Comparison of ENCODE assay signal across 1 cellular context in the genomic region with DNA sequence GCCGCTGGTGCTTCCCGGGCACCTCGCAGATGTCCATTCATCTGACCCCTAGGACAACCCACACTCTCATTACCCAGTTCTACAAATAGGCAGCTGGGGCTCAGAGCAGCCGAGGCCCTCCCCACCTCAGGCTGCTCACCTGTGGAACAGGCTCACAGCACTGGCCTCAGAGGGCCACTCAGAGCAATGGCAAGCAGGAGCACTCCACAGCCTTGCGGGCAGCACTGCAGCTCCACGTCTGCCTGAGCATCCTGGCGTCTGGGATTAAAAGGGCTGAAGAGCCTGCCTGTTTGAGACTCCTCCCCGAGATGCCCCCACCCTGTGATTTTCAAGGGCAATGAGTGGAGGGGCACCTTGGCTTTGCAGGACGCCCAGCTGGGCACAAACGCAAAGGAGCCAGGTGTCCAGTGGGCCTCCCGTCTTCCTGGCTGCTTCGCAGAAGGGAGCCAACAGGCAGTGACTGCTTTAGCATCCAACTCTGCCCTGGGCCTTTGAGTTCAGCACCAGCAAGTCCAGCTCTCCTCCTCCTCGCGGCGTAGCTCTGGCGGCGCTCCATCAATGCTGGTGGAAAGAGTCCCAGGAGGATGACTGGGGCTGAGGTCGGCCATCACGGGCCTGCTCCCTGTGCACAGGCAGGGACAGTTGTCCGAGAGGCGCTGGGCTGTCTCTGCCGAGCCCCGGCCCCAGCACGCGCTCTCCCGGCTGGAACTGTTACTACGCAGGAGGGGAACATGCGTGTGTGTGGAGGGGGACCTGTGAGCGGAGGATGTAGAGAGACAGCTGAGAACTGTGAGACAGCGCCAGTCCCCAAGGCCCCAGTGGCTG.
TF ChIP-seq lines count a peak whose summit lies in the region.

No MANE protein-coding gene starts in this region.

TF ChIP-seq in WTC11, 78 proteins besides CTCF, POLR2A, EP300 and RAD21 (continued from another document):
- TF ChIP-seq SOX15 (CRISPR knock-in tag; IDR thresholded peaks at IDR 0.05), result no peak
- TF ChIP-seq, protein P1, sequence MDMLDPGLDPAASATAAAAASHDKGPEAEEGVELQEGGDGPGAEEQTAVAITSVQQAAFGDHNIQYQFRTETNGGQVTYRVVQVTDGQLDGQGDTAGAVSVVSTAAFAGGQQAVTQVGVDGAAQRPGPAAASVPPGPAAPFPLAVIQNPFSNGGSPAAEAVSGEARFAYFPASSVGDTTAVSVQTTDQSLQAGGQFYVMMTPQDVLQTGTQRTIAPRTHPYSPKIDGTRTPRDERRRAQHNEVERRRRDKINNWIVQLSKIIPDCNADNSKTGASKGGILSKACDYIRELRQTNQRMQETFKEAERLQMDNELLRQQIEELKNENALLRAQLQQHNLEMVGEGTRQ (CRISPR knock-in tag; IDR thresholded peaks at IDR 0.05), result no peak
